ENCODE assay signal across 1 cellular context in genomic region chr6:34791164-34791841, GRCh38.
A peak's percentile ranks its signal among the peaks of the same experiment; 100 is the strongest.
TF ChIP-seq lines count a peak whose summit lies in the region.

No MANE protein-coding gene starts in this region.

TF ChIP-seq in HepG2, 621 proteins besides CTCF, POLR2A, EP300 and RAD21 (continued from another document and continues in another):
- TF ChIP-seq ZFP41 (CRISPR knock-in tag; IDR thresholded peaks at IDR 0.05; ENCODE audit: borderline replicate concordance) (no peak), ZNF256 (CRISPR knock-in tag; conservative IDR thresholded peaks at IDR 0.05) (no peak; the same call in 1 of the 2 replicates), ZNF263 (CRISPR knock-in tag; IDR thresholded peaks at IDR 0.05) (0 out of 2 replicates have a peak, but pooled peaks have one; percentile 6), ZNF468 (CRISPR knock-in tag; IDR thresholded peaks at IDR 0.05) (no peak), PHF21A (CRISPR knock-in tag; IDR thresholded peaks at IDR 0.05) (peak; percentile 81; the same call in 1 of the 2 replicates), KAT7 (CRISPR knock-in tag; IDR thresholded peaks at IDR 0.05; ENCODE audit: borderline replicate concordance) (no peak), TMF1 (CRISPR knock-in tag; IDR thresholded peaks at IDR 0.05; ENCODE audit: low read depth) (0 out of 2 replicates have a peak, but pooled peaks have one; percentile 28), ZNF672 (CRISPR knock-in tag; IDR thresholded peaks at IDR 0.05) (no peak), ZNF766 (CRISPR knock-in tag; IDR thresholded peaks at IDR 0.05; ENCODE audit: borderline replicate concordance) (no peak), ZNF550 (CRISPR knock-in tag; IDR thresholded peaks at IDR 0.05; ENCODE audit: borderline replicate concordance) (no peak), TAF1 (CRISPR knock-in tag; IDR thresholded peaks at IDR 0.05) (no peak; the same call in 1 of the 2 replicates), HMG20B (CRISPR knock-in tag; conservative IDR thresholded peaks at IDR 0.05) (no peak), DPF2 (CRISPR knock-in tag; IDR thresholded peaks at IDR 0.05; ENCODE audit: borderline replicate concordance, low read depth) (peak; percentile 34; the same call in 1 of the 2 replicates), ATRX (CRISPR knock-in tag; IDR thresholded peaks at IDR 0.05; ENCODE audit: borderline replicate concordance) (no peak), TRIM24 (CRISPR knock-in tag; IDR thresholded peaks at IDR 0.05) (no peak), NFIB (CRISPR knock-in tag; IDR thresholded peaks at IDR 0.05; ENCODE audit: borderline replicate concordance) (no peak), ZNF224 (CRISPR knock-in tag; IDR thresholded peaks at IDR 0.05) (peak; percentile 50; the same call in 1 of the 2 replicates), ZSCAN30 (CRISPR knock-in tag; IDR thresholded peaks at IDR 0.05) (no peak), POLR2AphosphoS2 (IDR thresholded peaks at IDR 0.05; ENCODE audit: low read depth, low read length) (no peak), KDM3A (CRISPR knock-in tag; IDR thresholded peaks at IDR 0.05; ENCODE audit: low read depth) (no peak), KDM1A (CRISPR knock-in tag; IDR thresholded peaks at IDR 0.05) (peak; percentile 67; the same call in 1 of the 2 replicates), ZNF432 (CRISPR knock-in tag; IDR thresholded peaks at IDR 0.05; ENCODE audit: borderline replicate concordance) (no peak), ZNF639 (CRISPR knock-in tag; conservative IDR thresholded peaks at IDR 0.05) (no peak; the same call in 1 of the 2 replicates), SCMH1 (CRISPR knock-in tag; IDR thresholded peaks at IDR 0.05; ENCODE audit: borderline replicate concordance) (no peak), ZBTB44 (CRISPR knock-in tag; IDR thresholded peaks at IDR 0.05) (no peak), TP53 (CRISPR knock-in tag; conservative IDR thresholded peaks at IDR 0.05) (no peak), JDP2 (CRISPR knock-in tag; IDR thresholded peaks at IDR 0.05; ENCODE audit: borderline replicate concordance) (no peak), ZNF230 (CRISPR knock-in tag; IDR thresholded peaks at IDR 0.05) (no peak), ZC3H13 (CRISPR knock-in tag; IDR thresholded peaks at IDR 0.05) (no peak), SSRP1 (CRISPR knock-in tag; IDR thresholded peaks at IDR 0.05) (no peak; the same call in 1 of the 2 replicates), HES4 (CRISPR knock-in tag; IDR thresholded peaks at IDR 0.05; ENCODE audit: borderline replicate concordance) (no peak), ZGPAT (CRISPR knock-in tag; IDR thresholded peaks at IDR 0.05) (peak; percentile 42; the same call in 1 of the 2 replicates), ZMYM2 (CRISPR knock-in tag; IDR thresholded peaks at IDR 0.05) (peak; percentile 27; the same call in 1 of the 2 replicates), MLLT10 (CRISPR knock-in tag; IDR thresholded peaks at IDR 0.05) (no peak), ZNF556 (CRISPR knock-in tag; IDR thresholded peaks at IDR 0.05; ENCODE audit: borderline replicate concordance) (no peak; the same call in 1 of the 2 replicates), JARID2 (CRISPR knock-in tag; IDR thresholded peaks at IDR 0.05; ENCODE audit: insufficient replicate concordance) (no peak), SP140L (CRISPR knock-in tag; IDR thresholded peaks at IDR 0.05; ENCODE audit: borderline replicate concordance) (no peak), TBX2 (CRISPR knock-in tag; IDR thresholded peaks at IDR 0.05; ENCODE audit: borderline replicate concordance) (peak; percentile 56), ZNF512B (CRISPR knock-in tag; IDR thresholded peaks at IDR 0.05; ENCODE audit: borderline replicate concordance) (no peak), KLF11 (CRISPR knock-in tag; IDR thresholded peaks at IDR 0.05) (peak; percentile 55; the same call in 1 of the 2 replicates), SP5 (CRISPR knock-in tag; IDR thresholded peaks at IDR 0.05; ENCODE audit: borderline replicate concordance, low read depth) (no peak; the same call in 1 of the 2 replicates), TEAD3 (CRISPR knock-in tag; optimal IDR thresholded peaks at IDR 0.05; ENCODE audit: borderline replicate concordance) (no peak), RXRA (CRISPR knock-in tag; IDR thresholded peaks at IDR 0.05) (peak; percentile 19; the same call in 1 of the 2 replicates), ZNF496 (CRISPR knock-in tag; IDR thresholded peaks at IDR 0.05; ENCODE audit: insufficient replicate concordance) (no peak), ZBED4 (CRISPR knock-in tag; IDR thresholded peaks at IDR 0.05; ENCODE audit: borderline replicate concordance) (no peak; the same call in 1 of the 2 replicates), HMGA1 (CRISPR knock-in tag; conservative IDR thresholded peaks at IDR 0.05) (no peak), ISL2 (CRISPR knock-in tag; IDR thresholded peaks at IDR 0.05) (peak; percentile 33), PTBP1 (IDR thresholded peaks at IDR 0.05; ENCODE audit: low read depth, low read length, poor library complexity, severe bottlenecking) (no peak), ZHX1 (CRISPR knock-in tag; IDR thresholded peaks at IDR 0.05; ENCODE audit: low read depth) (peak; percentile 22), ZNF350 (CRISPR knock-in tag; IDR thresholded peaks at IDR 0.05; ENCODE audit: borderline replicate concordance, low read depth) (0 out of 2 replicates have a peak, but pooled peaks have one; percentile 38), MLX (CRISPR knock-in tag; IDR thresholded peaks at IDR 0.05) (no peak), ZNF30 (CRISPR knock-in tag; IDR thresholded peaks at IDR 0.05) (no peak; the same call in 1 of the 2 replicates), ZBTB33 (CRISPR knock-in tag; IDR thresholded peaks at IDR 0.05) (no peak), SALL1 (CRISPR knock-in tag; IDR thresholded peaks at IDR 0.05) (peak; percentile 39)
